21 cellular contexts compared by ENCODE assay signal in the genomic region with DNA sequence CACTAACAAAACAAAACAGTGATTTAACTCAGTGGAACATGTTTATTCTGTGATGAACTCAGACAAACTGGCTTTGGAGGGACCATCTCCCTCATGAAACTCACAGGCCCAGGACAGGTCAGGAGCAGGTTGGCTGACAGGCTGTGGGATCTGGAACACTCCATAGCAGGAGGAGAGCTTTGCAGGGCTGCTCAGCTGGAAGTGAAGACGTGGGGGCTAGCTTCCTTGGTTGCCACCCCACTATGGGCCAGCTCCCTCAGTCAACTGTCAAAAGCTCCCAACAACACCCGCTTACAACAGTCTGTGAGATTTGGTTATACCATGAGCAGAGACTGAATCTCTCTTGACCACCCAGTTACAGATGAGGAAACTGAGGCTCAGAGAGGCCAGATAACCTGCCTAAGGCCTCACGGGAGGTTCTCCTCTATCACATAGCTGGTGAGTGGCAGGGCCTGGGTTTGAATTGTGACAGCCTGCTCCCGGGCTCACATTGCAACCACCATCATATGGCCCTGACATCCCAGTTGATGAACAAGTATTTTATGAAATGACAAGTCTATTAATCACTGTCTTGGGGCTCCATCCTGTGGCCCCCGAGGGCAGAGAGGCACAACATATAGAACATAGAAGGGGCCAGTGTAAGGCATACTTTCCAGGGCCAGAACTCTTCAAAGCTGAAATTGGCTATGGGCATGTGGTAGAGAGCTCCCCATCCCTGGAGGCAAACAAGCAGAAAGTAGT.
DNase-seq lines count a peak whose midpoint lies in the region; ATAC-seq, FAIRE-seq and TF ChIP-seq lines count a peak whose summit lies in the region.
"Had no signal": no experiment of that assay in that cellular context is flagged by ENCODE, and none has a peak within 500 bp of the region (broad histone marks: within the 10 kb centered on the region; RNA-seq: fewer than 3 reads in every experiment).

No MANE protein-coding gene starts in this region.

- H3K9me3 ChIP-seq in A549 = no peaks in the 10 kb centered on the region
- no peaks in the 10 kb centered on the region for H3K9me3 ChIP-seq in hepatocyte (ENCODE audit: low read depth)
- H3K9me3 ChIP-seq: body of pancreas, prostate gland had no signal

- peaks cover 11% of the 10 kb centered on the region for H3K27me3 ChIP-seq in hepatocyte
- H3K27me3 ChIP-seq: body of pancreas had no signal

- peaks cover 35% of the 10 kb centered on the region for H3K27me3 Mint-ChIP-seq in nephron (ENCODE audit: low read depth)

- peaks cover 14% of the 10 kb centered on the region for H3K4me1 ChIP-seq in A549
- H3K4me1 ChIP-seq in hepatocyte (ENCODE audit: insufficient read depth) = no peaks in the 10 kb centered on the region
- H3K4me1 ChIP-seq: prostate gland had no signal

- H3K36me3 Mint-ChIP-seq in nephron (ENCODE audit: low read depth) = no peaks in the 10 kb centered on the region

- 0 out of 3 replicates have a peak, but pooled peaks have one; percentile 9 for TF ChIP-seq CTCF in A549 (IDR thresholded peaks at IDR 0.05)
- TF ChIP-seq CTCF in choroid plexus epithelial cell (conservative IDR thresholded peaks at IDR 0.05; ENCODE audit: low read depth, low read length) = peak; percentile 20
- no peak for TF ChIP-seq CTCF in nephron (IDR thresholded peaks at IDR 0.05; ENCODE audit: unreplicated experiment in 3 of 3)
- no peak for TF ChIP-seq CTCF in hepatocyte (IDR thresholded peaks at IDR 0.05; ENCODE audit: poor library complexity)

- H3K79me2 ChIP-seq in hepatocyte = no peaks in the 10 kb centered on the region

- H3K27ac Mint-ChIP-seq in nephron = peak overlapping the region in 2 of 3 experiments; percentile 87 to 89

- peak overlapping the region in 1 of 3 experiments; percentile 44 for H3K4me3 Mint-ChIP-seq in nephron

- H3K27ac ChIP-seq in A549 (peak overlapping the region; percentile 17 to 64; a peak in 3 of 6 replicates), hepatocyte (no peak overlapping the region)
- H3K27ac ChIP-seq: body of pancreas, C4-2B, prostate gland had no signal

- whole genome bisulfite sequencing in A549 (ENCODE audit: missing lambda C conversion rate) = 67% methylated on average over 3 of the region's 5 CpGs
- 93% methylated on average over 5 of the region's 5 CpGs for WGBS in hepatocyte (ENCODE audit: low lambda C conversion rate, missing lambda C conversion rate)

- CTCF ChIA-PET in A549 (lab: Yijun Ruan, JAX) = no interaction called here

- TF ChIP-seq RAD21 in A549 (conservative IDR thresholded peaks at IDR 0.05 in 1 of 2, IDR thresholded peaks at IDR 0.05 in 1 of 2) = peak; percentile 47 to 48; a peak in 4 of 5 replicates

- intact Hi-C loops in left ventricle myocardium superior (cut with micrococcal nuclease) = no loop called here

- no peak for ATAC-seq in A549
- ATAC-seq in HG03354 (IDR thresholded peaks at IDR 0.05; ENCODE audit: poor library complexity, severe bottlenecking, unreplicated experiment) = no peak
- ATAC-seq in left ventricle myocardium superior = no peak
- ATAC-seq: body of pancreas had no signal

- FAIRE-seq in A549 (lab: Jason Lieb, UNC) = no peak

- DNase-seq in A549 (ENCODE audit: low read depth in 1 of 2, low spot score in 1 of 2) (peak in 1 of 2 experiments; percentile 7), EL (peak; percentile 15), choroid plexus epithelial cell (ENCODE audit: low read depth) (no peak), NCI-H2171 (lab: John Stamatoyannopoulos, UW) (no peak), hepatocyte (ENCODE audit: low spot score) (no peak), left ventricle myocardium superior (no peak)
- DNase-seq: activated CD4-positive, alpha-beta T cell treated with anti-CD3 and anti-CD28 coated beads, Interleukin-2, amount 50 U/mL, for 4 hours; activated gamma-delta T cell; body of pancreas; NCI-H2029 treated with DMSO at 0.1 percent for 48 hours; NCI-H774; OCI-M1; SHP77; stimulated activated CD4-positive, alpha-beta T cell treated with anti-CD3 and anti-CD28 coated beads, Interleukin-1b, Interleukin-23, amount 100 ng/mL, for 48 hours; SW 1271; T1000 had no signal

- H3K9me3 Mint-ChIP-seq in nephron = peaks cover 2% of the 10 kb centered on the region

- no peaks in the 10 kb centered on the region for H4K20me1 ChIP-seq in hepatocyte (ENCODE audit: insufficient read depth, poor library complexity, severe bottlenecking)

- no peak overlapping the region for H2AFZ ChIP-seq in hepatocyte

- no peak for TF ChIP-seq POLR2A in A549 (IDR thresholded peaks at IDR 0.05; ENCODE audit: low read length)

- H3K4me2 ChIP-seq in A549 = no peak overlapping the region
- no peak overlapping the region for H3K4me2 ChIP-seq in hepatocyte

- POLR2A ChIA-PET in A549 (lab: Yijun Ruan, JAX) = no interaction called here

- H3K4me3 ChIP-seq in A549 (no peak overlapping the region), choroid plexus epithelial cell (ENCODE audit: low read depth, low read length) (no peak overlapping the region), hepatocyte (no peak overlapping the region)
- H3K4me3 ChIP-seq: body of pancreas, lung, prostate gland had no signal

- H3K36me3 ChIP-seq in hepatocyte (replicated peaks; ENCODE audit: insufficient read depth, low read depth) = no peaks in the 10 kb centered on the region
- H3K36me3 ChIP-seq: prostate gland had no signal

- TF ChIP-seq EP300 in A549 (IDR thresholded peaks at IDR 0.05) = no peak

- peaks cover 34% of the 10 kb centered on the region for H3K4me1 Mint-ChIP-seq in nephron

- H3K9me2 ChIP-seq in hepatocyte (replicated peaks; ENCODE audit: insufficient read depth) = no peaks in the 10 kb centered on the region

TF ChIP-seq in A549, 52 proteins besides CTCF, POLR2A, EP300 and RAD21:
- TF ChIP-seq RARB (CRISPR knock-in tag; IDR thresholded peaks at IDR 0.05) (no peak), HDAC2 (IDR thresholded peaks at IDR 0.05) (no peak), SMC3 (IDR thresholded peaks at IDR 0.05) (peak; percentile 29; the same call in 1 of the 3 replicates)
- TF ChIP-seq, protein P1, sequence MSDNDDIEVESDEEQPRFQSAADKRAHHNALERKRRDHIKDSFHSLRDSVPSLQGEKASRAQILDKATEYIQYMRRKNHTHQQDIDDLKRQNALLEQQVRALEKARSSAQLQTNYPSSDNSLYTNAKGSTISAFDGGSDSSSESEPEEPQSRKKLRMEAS (IDR thresholded peaks at IDR 0.05) = no peak
- TF ChIP-seq, protein P2, sequence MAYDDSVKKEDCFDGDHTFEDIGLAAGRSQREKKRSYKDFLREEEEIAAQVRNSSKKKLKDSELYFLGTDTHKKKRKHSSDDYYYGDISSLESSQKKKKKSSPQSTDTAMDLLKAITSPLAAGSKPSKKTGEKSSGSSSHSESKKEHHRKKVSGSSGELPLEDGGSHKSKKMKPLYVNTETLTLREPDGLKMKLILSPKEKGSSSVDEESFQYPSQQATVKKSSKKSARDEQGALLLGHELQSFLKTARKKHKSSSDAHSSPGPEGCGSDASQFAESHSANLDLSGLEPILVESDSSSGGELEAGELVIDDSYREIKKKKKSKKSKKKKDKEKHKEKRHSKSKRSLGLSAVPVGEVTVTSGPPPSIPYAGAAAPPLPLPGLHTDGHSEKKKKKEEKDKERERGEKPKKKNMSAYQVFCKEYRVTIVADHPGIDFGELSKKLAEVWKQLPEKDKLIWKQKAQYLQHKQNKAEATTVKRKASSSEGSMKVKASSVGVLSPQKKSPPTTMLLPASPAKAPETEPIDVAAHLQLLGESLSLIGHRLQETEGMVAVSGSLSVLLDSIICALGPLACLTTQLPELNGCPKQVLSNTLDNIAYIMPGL (CRISPR knock-in tag; IDR thresholded peaks at IDR 0.05; ENCODE audit: borderline replicate concordance) = no peak

Comparison
In these comparisons a context has a peak if more than half of its experiments do, and no peak if none do; other contexts are left out.
1. CTCF ChIP-seq: peak in A549 (single experiment) and choroid plexus epithelial cell (single experiment); none in nephron (0 of 3) and hepatocyte (single experiment).